In the genomic region with DNA sequence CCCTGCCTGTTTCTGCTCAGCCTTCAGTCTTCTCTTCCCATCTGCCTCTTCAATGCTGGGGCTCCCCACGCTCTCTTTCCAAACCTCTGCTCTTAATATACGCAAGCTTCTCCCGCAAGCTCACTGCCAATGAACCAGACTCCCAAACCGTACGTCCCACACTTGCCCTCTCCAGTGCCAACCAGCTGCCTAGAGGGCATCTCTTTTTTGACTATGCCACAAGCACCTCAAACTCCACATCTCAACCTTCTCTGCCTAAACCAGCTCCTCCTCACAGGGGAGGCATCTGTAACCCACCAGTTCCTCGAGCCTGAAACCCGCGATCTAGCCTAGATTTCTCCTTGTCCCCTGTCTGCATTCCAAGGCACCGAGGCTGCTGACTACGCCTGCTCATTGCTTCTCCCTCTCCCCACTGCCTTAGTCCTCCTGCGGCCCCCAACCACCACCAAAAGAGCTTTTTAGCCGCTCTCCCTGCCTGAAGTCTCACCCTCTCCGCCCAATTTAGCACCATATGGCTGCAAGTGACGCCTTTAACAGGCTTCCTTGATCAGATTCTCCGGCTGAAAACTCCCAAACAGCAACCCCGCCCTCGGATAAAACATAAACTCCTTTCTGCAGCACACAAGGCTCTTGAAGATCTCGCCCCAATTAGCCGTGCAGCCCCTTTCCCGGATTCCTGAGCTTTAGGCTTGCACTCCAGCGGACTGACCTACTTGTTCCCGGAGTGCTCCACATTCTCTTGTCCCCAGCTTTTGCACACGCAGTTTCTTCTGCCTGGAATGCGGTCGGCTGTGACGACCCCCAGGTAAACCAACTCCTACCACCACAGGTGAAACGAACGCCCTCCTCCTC, we compare ENCODE assay signal across 1 cellular context.
A peak's percentile ranks its signal among the peaks of the same experiment; 100 is the strongest.
TF ChIP-seq lines count a peak whose summit lies in the region.

No MANE protein-coding gene starts in this region.

TF ChIP-seq in HepG2, 621 proteins besides CTCF, POLR2A, EP300 and RAD21 (continued from another document and continues in another):
- TF ChIP-seq ZFP90 (CRISPR knock-in tag; IDR thresholded peaks at IDR 0.05; ENCODE audit: borderline replicate concordance) (peak; percentile 50; the same call in 1 of the 2 replicates), ARNTL (CRISPR knock-in tag; IDR thresholded peaks at IDR 0.05) (no peak; the same call in 1 of the 2 replicates), KDM6A (CRISPR knock-in tag; IDR thresholded peaks at IDR 0.05; ENCODE audit: low read depth) (no peak), ZNF160 (CRISPR knock-in tag; IDR thresholded peaks at IDR 0.05) (no peak), YEATS2 (CRISPR knock-in tag; IDR thresholded peaks at IDR 0.05; ENCODE audit: borderline replicate concordance) (no peak), ZMYM3 (CRISPR knock-in tag; IDR thresholded peaks at IDR 0.05) (0 out of 2 replicates have a peak, but pooled peaks have one; percentile 22), TBX2 (CRISPR knock-in tag; IDR thresholded peaks at IDR 0.05; ENCODE audit: borderline replicate concordance) (peak; percentile 46; the same call in 1 of the 2 replicates), ZNF572 (CRISPR knock-in tag; IDR thresholded peaks at IDR 0.05) (peak; percentile 85), SNAPC2 (CRISPR knock-in tag; IDR thresholded peaks at IDR 0.05) (no peak), GABPB1 (CRISPR knock-in tag; IDR thresholded peaks at IDR 0.05) (peak; percentile 32; the same call in 1 of the 2 replicates), PHF8 (CRISPR knock-in tag; IDR thresholded peaks at IDR 0.05) (0 out of 2 replicates have a peak, but pooled peaks have one; percentile 29), ZNF350 (CRISPR knock-in tag; IDR thresholded peaks at IDR 0.05; ENCODE audit: borderline replicate concordance, low read depth) (peak; percentile 11; the same call in 1 of the 2 replicates), MZF1 (CRISPR knock-in tag; IDR thresholded peaks at IDR 0.05; ENCODE audit: borderline replicate concordance) (no peak), TEAD3 (CRISPR knock-in tag; optimal IDR thresholded peaks at IDR 0.05; ENCODE audit: borderline replicate concordance) (peak; percentile 86), AGO1 (IDR thresholded peaks at IDR 0.05; ENCODE audit: low read depth, low read length, poor library complexity, severe bottlenecking) (no peak), ZNF629 (CRISPR knock-in tag; conservative IDR thresholded peaks at IDR 0.05) (no peak; the same call in 1 of the 2 replicates), ZC3H4 (CRISPR knock-in tag; IDR thresholded peaks at IDR 0.05; ENCODE audit: borderline replicate concordance) (no peak), NFKB2 (CRISPR knock-in tag; IDR thresholded peaks at IDR 0.05; ENCODE audit: borderline replicate concordance) (0 out of 2 replicates have a peak, but pooled peaks have one; percentile 11), SKI (IDR thresholded peaks at IDR 0.05; ENCODE audit: partially characterized antibody) (no peak), SRY (CRISPR knock-in tag; IDR thresholded peaks at IDR 0.05) (0 out of 2 replicates have a peak, but pooled peaks have one; percentile 55), ZBTB42 (CRISPR knock-in tag; IDR thresholded peaks at IDR 0.05) (peak; percentile 70; the same call in 1 of the 2 replicates), KDM2A (CRISPR knock-in tag; IDR thresholded peaks at IDR 0.05; ENCODE audit: borderline replicate concordance, low read depth) (0 out of 2 replicates have a peak, but pooled peaks have one; percentile 53), EZH2 (conservative IDR thresholded peaks at IDR 0.05; ENCODE audit: low read depth, low read length) (no peak), BORCS8-MEF2B (CRISPR knock-in tag; IDR thresholded peaks at IDR 0.05) (peak; percentile 22; the same call in 1 of the 2 replicates), MED13 (CRISPR knock-in tag; IDR thresholded peaks at IDR 0.05) (no peak), ZNF761 (CRISPR knock-in tag; conservative IDR thresholded peaks at IDR 0.05) (0 out of 2 replicates have a peak, but pooled peaks have one; percentile 17), ASH2L (IDR thresholded peaks at IDR 0.05; ENCODE audit: insufficient read length, low read depth, low read length) (peak; percentile 37)
- TF ChIP-seq, protein P1, sequence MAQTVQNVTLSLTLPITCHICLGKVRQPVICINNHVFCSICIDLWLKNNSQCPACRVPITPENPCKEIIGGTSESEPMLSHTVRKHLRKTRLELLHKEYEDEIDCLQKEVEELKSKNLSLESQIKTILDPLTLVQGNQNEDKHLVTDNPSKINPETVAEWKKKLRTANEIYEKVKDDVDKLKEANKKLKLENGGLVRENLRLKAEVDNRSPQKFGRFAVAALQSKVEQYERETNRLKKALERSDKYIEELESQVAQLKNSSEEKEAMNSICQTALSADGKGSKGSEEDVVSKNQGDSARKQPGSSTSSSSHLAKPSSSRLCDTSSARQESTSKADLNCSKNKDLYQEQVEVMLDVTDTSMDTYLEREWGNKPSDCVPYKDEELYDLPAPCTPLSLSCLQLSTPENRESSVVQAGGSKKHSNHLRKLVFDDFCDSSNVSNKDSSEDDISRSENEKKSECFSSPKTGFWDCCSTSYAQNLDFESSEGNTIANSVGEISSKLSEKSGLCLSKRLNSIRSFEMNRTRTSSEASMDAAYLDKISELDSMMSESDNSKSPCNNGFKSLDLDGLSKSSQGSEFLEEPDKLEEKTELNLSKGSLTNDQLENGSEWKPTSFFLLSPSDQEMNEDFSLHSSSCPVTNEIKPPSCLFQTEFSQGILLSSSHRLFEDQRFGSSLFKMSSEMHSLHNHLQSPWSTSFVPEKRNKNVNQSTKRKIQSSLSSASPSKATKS (CRISPR knock-in tag; IDR thresholded peaks at IDR 0.05), result no peak
- TF ChIP-seq, protein P2, sequence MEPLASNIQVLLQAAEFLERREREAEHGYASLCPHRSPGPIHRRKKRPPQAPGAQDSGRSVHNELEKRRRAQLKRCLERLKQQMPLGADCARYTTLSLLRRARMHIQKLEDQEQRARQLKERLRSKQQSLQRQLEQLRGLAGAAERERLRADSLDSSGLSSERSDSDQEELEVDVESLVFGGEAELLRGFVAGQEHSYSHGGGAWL (CRISPR knock-in tag; IDR thresholded peaks at IDR 0.05), result no peak
- TF ChIP-seq, protein P3, sequence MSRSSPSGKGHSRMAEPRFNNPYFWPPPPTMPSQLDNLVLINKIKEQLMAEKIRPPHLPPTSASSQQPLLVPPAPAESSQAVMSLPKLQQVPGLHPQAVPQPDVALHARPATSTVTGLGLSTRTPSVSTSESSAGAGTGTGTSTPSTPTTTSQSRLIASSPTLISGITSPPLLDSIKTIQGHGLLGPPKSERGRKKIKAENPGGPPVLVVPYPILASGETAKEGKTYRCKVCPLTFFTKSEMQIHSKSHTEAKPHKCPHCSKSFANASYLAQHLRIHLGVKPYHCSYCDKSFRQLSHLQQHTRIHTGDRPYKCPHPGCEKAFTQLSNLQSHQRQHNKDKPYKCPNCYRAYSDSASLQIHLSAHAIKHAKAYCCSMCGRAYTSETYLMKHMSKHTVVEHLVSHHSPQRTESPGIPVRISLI (CRISPR knock-in tag; IDR thresholded peaks at IDR 0.05; ENCODE audit: borderline replicate concordance), result no peak
- TF ChIP-seq, protein P4, sequence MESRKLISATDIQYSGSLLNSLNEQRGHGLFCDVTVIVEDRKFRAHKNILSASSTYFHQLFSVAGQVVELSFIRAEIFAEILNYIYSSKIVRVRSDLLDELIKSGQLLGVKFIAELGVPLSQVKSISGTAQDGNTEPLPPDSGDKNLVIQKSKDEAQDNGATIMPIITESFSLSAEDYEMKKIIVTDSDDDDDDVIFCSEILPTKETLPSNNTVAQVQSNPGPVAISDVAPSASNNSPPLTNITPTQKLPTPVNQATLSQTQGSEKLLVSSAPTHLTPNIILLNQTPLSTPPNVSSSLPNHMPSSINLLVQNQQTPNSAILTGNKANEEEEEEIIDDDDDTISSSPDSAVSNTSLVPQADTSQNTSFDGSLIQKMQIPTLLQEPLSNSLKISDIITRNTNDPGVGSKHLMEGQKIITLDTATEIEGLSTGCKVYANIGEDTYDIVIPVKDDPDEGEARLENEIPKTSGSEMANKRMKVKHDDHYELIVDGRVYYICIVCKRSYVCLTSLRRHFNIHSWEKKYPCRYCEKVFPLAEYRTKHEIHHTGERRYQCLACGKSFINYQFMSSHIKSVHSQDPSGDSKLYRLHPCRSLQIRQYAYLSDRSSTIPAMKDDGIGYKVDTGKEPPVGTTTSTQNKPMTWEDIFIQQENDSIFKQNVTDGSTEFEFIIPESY (CRISPR knock-in tag; IDR thresholded peaks at IDR 0.05), result 0 out of 2 replicates have a peak, but pooled peaks have one; percentile 12
- TF ChIP-seq, protein P5, sequence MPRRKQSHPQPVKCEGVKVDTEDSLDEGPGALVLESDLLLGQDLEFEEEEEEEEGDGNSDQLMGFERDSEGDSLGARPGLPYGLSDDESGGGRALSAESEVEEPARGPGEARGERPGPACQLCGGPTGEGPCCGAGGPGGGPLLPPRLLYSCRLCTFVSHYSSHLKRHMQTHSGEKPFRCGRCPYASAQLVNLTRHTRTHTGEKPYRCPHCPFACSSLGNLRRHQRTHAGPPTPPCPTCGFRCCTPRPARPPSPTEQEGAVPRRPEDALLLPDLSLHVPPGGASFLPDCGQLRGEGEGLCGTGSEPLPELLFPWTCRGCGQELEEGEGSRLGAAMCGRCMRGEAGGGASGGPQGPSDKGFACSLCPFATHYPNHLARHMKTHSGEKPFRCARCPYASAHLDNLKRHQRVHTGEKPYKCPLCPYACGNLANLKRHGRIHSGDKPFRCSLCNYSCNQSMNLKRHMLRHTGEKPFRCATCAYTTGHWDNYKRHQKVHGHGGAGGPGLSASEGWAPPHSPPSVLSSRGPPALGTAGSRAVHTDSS (CRISPR knock-in tag; conservative IDR thresholded peaks at IDR 0.05), result no peak
- TF ChIP-seq, protein P6, sequence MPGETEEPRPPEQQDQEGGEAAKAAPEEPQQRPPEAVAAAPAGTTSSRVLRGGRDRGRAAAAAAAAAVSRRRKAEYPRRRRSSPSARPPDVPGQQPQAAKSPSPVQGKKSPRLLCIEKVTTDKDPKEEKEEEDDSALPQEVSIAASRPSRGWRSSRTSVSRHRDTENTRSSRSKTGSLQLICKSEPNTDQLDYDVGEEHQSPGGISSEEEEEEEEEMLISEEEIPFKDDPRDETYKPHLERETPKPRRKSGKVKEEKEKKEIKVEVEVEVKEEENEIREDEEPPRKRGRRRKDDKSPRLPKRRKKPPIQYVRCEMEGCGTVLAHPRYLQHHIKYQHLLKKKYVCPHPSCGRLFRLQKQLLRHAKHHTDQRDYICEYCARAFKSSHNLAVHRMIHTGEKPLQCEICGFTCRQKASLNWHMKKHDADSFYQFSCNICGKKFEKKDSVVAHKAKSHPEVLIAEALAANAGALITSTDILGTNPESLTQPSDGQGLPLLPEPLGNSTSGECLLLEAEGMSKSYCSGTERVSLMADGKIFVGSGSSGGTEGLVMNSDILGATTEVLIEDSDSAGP (CRISPR knock-in tag; IDR thresholded peaks at IDR 0.05; ENCODE audit: borderline replicate concordance), result 0 out of 2 replicates have a peak, but pooled peaks have one; percentile 11
- TF ChIP-seq, protein P7, sequence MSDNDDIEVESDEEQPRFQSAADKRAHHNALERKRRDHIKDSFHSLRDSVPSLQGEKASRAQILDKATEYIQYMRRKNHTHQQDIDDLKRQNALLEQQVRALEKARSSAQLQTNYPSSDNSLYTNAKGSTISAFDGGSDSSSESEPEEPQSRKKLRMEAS (IDR thresholded peaks at IDR 0.05), result 0 out of 2 replicates have a peak, but pooled peaks have one; percentile 16
- TF ChIP-seq, protein P8, sequence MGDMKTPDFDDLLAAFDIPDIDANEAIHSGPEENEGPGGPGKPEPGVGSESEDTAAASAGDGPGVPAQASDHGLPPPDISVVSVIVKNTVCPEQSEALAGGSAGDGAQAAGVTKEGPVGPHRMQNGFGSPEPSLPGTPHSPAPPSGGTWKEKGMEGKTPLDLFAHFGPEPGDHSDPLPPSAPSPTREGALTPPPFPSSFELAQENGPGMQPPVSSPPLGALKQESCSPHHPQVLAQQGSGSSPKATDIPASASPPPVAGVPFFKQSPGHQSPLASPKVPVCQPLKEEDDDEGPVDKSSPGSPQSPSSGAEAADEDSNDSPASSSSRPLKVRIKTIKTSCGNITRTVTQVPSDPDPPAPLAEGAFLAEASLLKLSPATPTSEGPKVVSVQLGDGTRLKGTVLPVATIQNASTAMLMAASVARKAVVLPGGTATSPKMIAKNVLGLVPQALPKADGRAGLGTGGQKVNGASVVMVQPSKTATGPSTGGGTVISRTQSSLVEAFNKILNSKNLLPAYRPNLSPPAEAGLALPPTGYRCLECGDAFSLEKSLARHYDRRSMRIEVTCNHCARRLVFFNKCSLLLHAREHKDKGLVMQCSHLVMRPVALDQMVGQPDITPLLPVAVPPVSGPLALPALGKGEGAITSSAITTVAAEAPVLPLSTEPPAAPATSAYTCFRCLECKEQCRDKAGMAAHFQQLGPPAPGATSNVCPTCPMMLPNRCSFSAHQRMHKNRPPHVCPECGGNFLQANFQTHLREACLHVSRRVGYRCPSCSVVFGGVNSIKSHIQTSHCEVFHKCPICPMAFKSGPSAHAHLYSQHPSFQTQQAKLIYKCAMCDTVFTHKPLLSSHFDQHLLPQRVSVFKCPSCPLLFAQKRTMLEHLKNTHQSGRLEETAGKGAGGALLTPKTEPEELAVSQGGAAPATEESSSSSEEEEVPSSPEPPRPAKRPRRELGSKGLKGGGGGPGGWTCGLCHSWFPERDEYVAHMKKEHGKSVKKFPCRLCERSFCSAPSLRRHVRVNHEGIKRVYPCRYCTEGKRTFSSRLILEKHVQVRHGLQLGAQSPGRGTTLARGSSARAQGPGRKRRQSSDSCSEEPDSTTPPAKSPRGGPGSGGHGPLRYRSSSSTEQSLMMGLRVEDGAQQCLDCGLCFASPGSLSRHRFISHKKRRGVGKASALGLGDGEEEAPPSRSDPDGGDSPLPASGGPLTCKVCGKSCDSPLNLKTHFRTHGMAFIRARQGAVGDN (CRISPR knock-in tag; IDR thresholded peaks at IDR 0.05), result peak; percentile 55
- TF ChIP-seq, protein P9, sequence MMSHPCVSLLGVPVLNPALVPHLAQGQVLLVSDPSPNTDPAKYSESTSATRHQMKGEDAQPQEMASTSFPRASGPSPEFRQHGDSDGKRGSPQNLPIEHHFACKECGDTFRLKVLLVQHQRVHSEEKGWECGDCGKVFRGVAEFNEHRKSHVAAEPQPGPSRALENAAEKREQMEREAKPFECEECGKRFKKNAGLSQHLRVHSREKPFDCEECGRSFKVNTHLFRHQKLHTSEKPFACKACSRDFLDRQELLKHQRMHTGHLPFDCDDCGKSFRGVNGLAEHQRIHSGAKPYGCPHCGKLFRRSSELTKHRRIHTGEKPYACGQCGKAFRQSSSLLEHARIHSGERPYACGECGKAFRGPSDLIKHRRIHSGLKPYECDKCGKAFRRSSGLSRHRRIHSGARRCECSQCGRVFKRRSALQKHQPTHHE (CRISPR knock-in tag; IDR thresholded peaks at IDR 0.05; ENCODE audit: borderline replicate concordance), result no peak
- TF ChIP-seq, protein P10, sequence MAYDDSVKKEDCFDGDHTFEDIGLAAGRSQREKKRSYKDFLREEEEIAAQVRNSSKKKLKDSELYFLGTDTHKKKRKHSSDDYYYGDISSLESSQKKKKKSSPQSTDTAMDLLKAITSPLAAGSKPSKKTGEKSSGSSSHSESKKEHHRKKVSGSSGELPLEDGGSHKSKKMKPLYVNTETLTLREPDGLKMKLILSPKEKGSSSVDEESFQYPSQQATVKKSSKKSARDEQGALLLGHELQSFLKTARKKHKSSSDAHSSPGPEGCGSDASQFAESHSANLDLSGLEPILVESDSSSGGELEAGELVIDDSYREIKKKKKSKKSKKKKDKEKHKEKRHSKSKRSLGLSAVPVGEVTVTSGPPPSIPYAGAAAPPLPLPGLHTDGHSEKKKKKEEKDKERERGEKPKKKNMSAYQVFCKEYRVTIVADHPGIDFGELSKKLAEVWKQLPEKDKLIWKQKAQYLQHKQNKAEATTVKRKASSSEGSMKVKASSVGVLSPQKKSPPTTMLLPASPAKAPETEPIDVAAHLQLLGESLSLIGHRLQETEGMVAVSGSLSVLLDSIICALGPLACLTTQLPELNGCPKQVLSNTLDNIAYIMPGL (CRISPR knock-in tag; IDR thresholded peaks at IDR 0.05; ENCODE audit: borderline replicate concordance in 1 of 2, low read depth in 1 of 2), result peak in 1 of 2 experiments; percentile 29; a peak in 1 of 4 replicates
